ENCODE assay signal across 8 cellular contexts in the genomic region with DNA sequence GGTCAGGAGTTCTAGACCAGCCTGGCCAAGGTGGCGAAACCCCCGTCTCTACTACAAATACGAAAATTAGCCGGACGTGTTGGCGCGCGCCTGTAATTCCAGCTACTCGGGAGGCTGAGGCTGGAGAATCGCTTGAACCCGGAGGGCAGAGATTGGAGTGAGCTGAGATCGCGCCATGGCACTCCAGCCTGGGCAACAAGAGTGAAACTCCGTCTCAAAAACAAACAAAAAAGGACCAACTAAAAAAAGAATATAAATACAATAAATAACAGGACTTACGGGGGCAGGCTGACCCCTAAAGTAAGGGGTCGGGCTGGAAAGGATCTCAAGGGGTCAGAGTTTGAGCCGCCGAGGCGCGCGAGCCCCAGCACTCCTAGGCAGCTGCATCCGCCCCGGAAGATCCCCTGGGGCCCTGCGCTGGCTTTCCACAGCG. TPM values are rescaled to one million over a fixed set of nuclear protein-coding genes. Genes with fewer than 3 reads are reported as not detected.
A peak's percentile ranks its signal among the peaks of the same experiment; 100 is the strongest.
DNase-seq lines count a peak whose midpoint lies in the region; ATAC-seq and TF ChIP-seq lines count a peak whose summit lies in the region.

No MANE protein-coding gene starts in this region.

- H3K9me3 Mint-ChIP-seq in GM23338: no peaks in the 10 kb centered on the region

- H3K9me2 ChIP-seq in GM23338 (ENCODE audit: insufficient read depth): no peaks in the 10 kb centered on the region

- WGBS in right cardiac atrium: under 1% methylated on average over 25 of the region's 25 CpGs

- peak overlapping the region; percentile 97 for H3K27ac Mint-ChIP-seq in GM23338

- H4K20me1 ChIP-seq in GM23338 (replicated peaks; ENCODE audit: insufficient read depth): peaks cover 8% of the 10 kb centered on the region; the same call in 1 of the 2 replicates

- H3K27ac ChIP-seq in GM23338 (ENCODE audit: low read depth) (peak overlapping the region; percentile 93), VCaP (peak overlapping the region; percentile 99), right cardiac atrium (ENCODE audit: low read length) (peak overlapping the region; percentile 84)

- H3K4me1 Mint-ChIP-seq in GM23338: peaks cover 29% of the 10 kb centered on the region

- peak overlapping the region; percentile 94 for H3K4me3 Mint-ChIP-seq in GM23338

- H3K4me3 ChIP-seq in GM23338: peak overlapping the region; percentile 93
- peak overlapping the region; percentile 64 for H3K4me3 ChIP-seq in right cardiac atrium (ENCODE audit: low read length)

- TF ChIP-seq CTCF in GM23338 (conservative IDR thresholded peaks at IDR 0.05; ENCODE audit: low read depth in 2 of 2) (no peak), VCaP (conservative IDR thresholded peaks at IDR 0.05) (peak; percentile 50)

- H3K9me3 ChIP-seq in right cardiac atrium (ENCODE audit: control insufficient read depth, low read length): no peaks in the 10 kb centered on the region

- peaks cover 23% of the 10 kb centered on the region for H3K27me3 Mint-ChIP-seq in GM23338 (ENCODE audit: insufficient read depth, low read depth, poor library complexity)

- 0 out of 2 replicates have a peak overlapping the region, but pooled peaks have one; percentile 28 for H2AFZ ChIP-seq in GM23338

- H3K79me2 ChIP-seq in GM23338 (replicated peaks; ENCODE audit: insufficient read depth): peaks cover 49% of the 10 kb centered on the region

- H3K4me1 ChIP-seq in GM23338 (ENCODE audit: insufficient read depth) (peaks cover 25% of the 10 kb centered on the region), right cardiac atrium (ENCODE audit: control insufficient read depth, insufficient read depth, low read length) (peaks cover 3% of the 10 kb centered on the region)

- H3K4me2 ChIP-seq in GM23338: peak overlapping the region; percentile 85

- intact Hi-C loops in right cardiac atrium (cut with DNase I): loop anchor here in 2 of 4 donors (2.0 to 5.0 kb wide), 2 partner anchors 77 to 78 kb away; no protein-coding TSS in a partner anchor

- H3K36me3 ChIP-seq in GM23338 (ENCODE audit: insufficient read depth): peaks cover 5% of the 10 kb centered on the region

- no peak for ATAC-seq in GM23338
- no peak for ATAC-seq in right cardiac atrium
- no peak for ATAC-seq in HG03571 (IDR thresholded peaks at IDR 0.05; ENCODE audit: unreplicated experiment)

- H3K36me3 Mint-ChIP-seq in GM23338 (ENCODE audit: low read depth): peaks cover 22% of the 10 kb centered on the region

- DNase-seq in GM23338 (ENCODE audit: low spot score) (no peak), right cardiac atrium (no peak), hypothalamus (lab: John Stamatoyannopoulos, UW) (no peak), NCI-H2227 treated with DMSO at 0.1 percent for 48 hours (lab: John Stamatoyannopoulos, UW) (no peak), NCI-H2081 treated with DMSO at 0.1 percent for 48 hours (lab: John Stamatoyannopoulos, UW) (no peak)
- peak; percentile 47 for DNase-seq in stimulated activated CD8-positive, alpha-beta memory T cell treated with anti-CD3 and anti-CD28 coated beads, Interleukin-4, amount 100 ng/mL, for 48 hours

- H3K27me3 ChIP-seq in GM23338 (ENCODE audit: insufficient read depth) (no peaks in the 10 kb centered on the region), right cardiac atrium (ENCODE audit: control insufficient read depth, insufficient read depth) (no peaks in the 10 kb centered on the region)

- H3F3A ChIP-seq in GM23338 (replicated peaks; ENCODE audit: low read depth): peaks cover 29% of the 10 kb centered on the region

TF ChIP-seq in GM23338, 12 proteins besides CTCF, POLR2A, EP300 and RAD21 (continues in another document):
- no peak for TF ChIP-seq STAT1 (IDR thresholded peaks at IDR 0.05; ENCODE audit: unreplicated experiment)
- TF ChIP-seq POLR2AphosphoS5 (IDR thresholded peaks at IDR 0.05; ENCODE audit: low read depth): no peak
- TF ChIP-seq ZNF331 (CRISPR knock-in tag; IDR thresholded peaks at IDR 0.05; ENCODE audit: low read depth): no peak
- TF ChIP-seq, protein P1, sequence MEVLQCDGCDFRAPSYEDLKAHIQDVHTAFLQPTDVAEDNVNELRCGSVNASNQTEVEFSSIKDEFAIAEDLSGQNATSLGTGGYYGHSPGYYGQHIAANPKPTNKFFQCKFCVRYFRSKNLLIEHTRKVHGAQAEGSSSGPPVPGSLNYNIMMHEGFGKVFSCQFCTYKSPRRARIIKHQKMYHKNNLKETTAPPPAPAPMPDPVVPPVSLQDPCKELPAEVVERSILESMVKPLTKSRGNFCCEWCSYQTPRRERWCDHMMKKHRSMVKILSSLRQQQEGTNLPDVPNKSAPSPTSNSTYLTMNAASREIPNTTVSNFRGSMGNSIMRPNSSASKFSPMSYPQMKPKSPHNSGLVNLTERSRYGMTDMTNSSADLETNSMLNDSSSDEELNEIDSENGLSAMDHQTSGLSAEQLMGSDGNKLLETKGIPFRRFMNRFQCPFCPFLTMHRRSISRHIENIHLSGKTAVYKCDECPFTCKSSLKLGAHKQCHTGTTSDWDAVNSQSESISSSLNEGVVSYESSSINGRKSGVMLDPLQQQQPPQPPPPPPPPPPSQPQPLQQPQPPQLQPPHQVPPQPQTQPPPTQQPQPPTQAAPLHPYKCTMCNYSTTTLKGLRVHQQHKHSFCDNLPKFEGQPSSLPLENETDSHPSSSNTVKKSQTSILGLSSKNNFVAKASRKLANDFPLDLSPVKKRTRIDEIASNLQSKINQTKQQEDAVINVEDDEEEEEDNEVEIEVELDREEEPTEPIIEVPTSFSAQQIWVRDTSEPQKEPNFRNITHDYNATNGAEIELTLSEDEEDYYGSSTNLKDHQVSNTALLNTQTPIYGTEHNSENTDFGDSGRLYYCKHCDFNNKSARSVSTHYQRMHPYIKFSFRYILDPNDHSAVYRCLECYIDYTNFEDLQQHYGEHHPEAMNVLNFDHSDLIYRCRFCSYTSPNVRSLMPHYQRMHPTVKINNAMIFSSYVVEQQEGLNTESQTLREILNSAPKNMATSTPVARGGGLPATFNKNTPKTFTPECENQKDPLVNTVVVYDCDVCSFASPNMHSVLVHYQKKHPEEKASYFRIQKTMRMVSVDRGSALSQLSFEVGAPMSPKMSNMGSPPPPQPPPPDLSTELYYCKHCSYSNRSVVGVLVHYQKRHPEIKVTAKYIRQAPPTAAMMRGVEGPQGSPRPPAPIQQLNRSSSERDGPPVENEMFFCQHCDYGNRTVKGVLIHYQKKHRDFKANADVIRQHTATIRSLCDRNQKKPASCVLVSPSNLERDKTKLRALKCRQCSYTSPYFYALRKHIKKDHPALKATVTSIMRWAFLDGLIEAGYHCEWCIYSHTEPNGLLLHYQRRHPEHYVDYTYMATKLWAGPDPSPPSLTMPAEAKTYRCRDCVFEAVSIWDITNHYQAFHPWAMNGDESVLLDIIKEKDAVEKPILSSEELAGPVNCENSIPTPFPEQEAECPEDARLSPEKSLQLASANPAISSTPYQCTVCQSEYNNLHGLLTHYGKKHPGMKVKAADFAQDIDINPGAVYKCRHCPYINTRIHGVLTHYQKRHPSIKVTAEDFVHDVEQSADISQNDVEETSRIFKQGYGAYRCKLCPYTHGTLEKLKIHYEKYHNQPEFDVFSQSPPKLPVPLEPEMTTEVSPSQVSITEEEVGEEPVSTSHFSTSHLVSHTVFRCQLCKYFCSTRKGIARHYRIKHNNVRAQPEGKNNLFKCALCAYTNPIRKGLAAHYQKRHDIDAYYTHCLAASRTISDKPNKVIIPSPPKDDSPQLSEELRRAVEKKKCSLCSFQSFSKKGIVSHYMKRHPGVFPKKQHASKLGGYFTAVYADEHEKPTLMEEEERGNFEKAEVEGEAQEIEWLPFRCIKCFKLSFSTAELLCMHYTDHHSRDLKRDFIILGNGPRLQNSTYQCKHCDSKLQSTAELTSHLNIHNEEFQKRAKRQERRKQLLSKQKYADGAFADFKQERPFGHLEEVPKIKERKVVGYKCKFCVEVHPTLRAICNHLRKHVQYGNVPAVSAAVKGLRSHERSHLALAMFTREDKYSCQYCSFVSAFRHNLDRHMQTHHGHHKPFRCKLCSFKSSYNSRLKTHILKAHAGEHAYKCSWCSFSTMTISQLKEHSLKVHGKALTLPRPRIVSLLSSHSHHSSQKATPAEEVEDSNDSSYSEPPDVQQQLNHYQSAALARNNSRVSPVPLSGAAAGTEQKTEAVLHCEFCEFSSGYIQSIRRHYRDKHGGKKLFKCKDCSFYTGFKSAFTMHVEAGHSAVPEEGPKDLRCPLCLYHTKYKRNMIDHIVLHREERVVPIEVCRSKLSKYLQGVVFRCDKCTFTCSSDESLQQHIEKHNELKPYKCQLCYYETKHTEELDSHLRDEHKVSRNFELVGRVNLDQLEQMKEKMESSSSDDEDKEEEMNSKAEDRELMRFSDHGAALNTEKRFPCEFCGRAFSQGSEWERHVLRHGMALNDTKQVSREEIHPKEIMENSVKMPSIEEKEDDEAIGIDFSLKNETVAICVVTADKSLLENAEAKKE (CRISPR knock-in tag; IDR thresholded peaks at IDR 0.05): no peak
- no peak for TF ChIP-seq EZH2phosphoT487 (IDR thresholded peaks at IDR 0.05; ENCODE audit: unreplicated experiment)
- no peak for TF ChIP-seq CREB1 (CRISPR knock-in tag; IDR thresholded peaks at IDR 0.05; ENCODE audit: low read depth)
- TF ChIP-seq ETS1 (IDR thresholded peaks at IDR 0.05): no peak

RNA-seq across cellular contexts. Expression of gene TPD52L2, which starts 0.5 kb away (rescaled TPM):
- total RNA-seq in GM23338 (2014; rRNA removed; shearing (Covaris generic)): 103 and 104 TPM in 2 replicates
- polyA plus RNA-seq in GM23338 (2016; fragmentation: Nextera tagmentation; extraction: Ambion mirVana): 39.5 and 40.2 TPM in 2 replicates
- 10 to 100 TPM; 62.1 to 73.5 (median 63.6) TPM for total RNA-seq in right cardiac atrium
- 52.3 TPM for polyA plus RNA-seq in right cardiac atrium

RNA-seq across cellular contexts. Expression of gene ABHD16B, which starts 3.3 kb away (rescaled TPM):
- not detected in 2 replicates for total RNA-seq in GM23338 (2014; rRNA removed; shearing (Covaris generic))
- not detected in 2 replicates for polyA plus RNA-seq in GM23338 (2016; fragmentation: Nextera tagmentation; extraction: Ambion mirVana)
- not detected for total RNA-seq in right cardiac atrium
- 0.54 TPM for polyA plus RNA-seq in right cardiac atrium

RNA-seq across cellular contexts. Expression of gene DNAJC5, which starts 30.4 kb away (rescaled TPM):
- 29.5 and 33.5 TPM in 2 replicates for total RNA-seq in GM23338 (2014; rRNA removed; shearing (Covaris generic))
- polyA plus RNA-seq in GM23338 (2016; fragmentation: Nextera tagmentation; extraction: Ambion mirVana): 6.9 and 7.1 TPM in 2 replicates
- 10 to 100 TPM; 43.1 to 51.0 (median 49.9) TPM for total RNA-seq in right cardiac atrium
- polyA plus RNA-seq in right cardiac atrium: 32.2 TPM

RNA-seq across cellular contexts. Expression of gene ZBTB46, which starts 33.5 kb away (rescaled TPM):
- 23.0 and 26.9 TPM in 2 replicates for total RNA-seq in GM23338 (2014; rRNA removed; shearing (Covaris generic))
- polyA plus RNA-seq in GM23338 (2016; fragmentation: Nextera tagmentation; extraction: Ambion mirVana) (3.2 TPM in 2 replicates), right cardiac atrium (6.7 TPM)
- 10 to 100 TPM; 14.4 to 18.1 (median 16.3) TPM for total RNA-seq in right cardiac atrium
